ENCODE assay signal across 9 cellular contexts in the genomic region with DNA sequence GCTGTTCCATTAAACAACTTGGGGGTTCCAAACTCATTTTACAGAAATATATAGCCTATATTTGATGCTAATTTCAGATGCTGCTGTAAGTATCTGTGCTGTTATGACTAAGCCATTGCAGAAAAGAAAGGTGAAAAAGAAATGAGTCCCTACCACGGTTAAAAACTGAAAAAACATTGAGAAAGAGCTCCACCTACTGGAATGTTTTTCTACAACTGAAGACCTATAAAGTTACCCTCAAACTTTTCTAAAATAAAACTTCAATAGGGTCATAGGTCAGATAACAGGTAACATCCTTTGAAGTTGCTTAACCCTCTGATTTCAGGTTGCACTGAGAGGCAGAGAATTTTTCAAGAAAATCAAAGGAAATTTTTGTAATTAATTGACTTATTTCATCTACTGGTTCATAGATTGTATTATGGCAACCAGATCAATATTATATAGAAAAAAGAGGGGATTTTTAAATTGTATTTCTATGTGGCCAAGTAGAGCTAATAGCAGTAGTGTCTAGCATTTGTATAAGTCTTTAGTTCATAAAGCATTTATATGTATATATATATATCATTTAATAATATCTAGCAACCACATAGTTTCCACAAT.
DNase-seq lines count a peak whose midpoint lies in the region; ATAC-seq and TF ChIP-seq lines count a peak whose summit lies in the region.
"Had no signal": no experiment of that assay in that cellular context is flagged by ENCODE, and none has a peak within 500 bp of the region (broad histone marks: within the 10 kb centered on the region; RNA-seq: fewer than 3 reads in every experiment).

No MANE protein-coding gene starts in this region.

- no peaks in the 10 kb centered on the region for H3K4me1 Mint-ChIP-seq in endothelial cell (ENCODE audit: unreplicated experiment)
- H3K4me1 Mint-ChIP-seq: CD4-positive, CD25-positive, alpha-beta regulatory T cell had no signal

- TF ChIP-seq CTCF in endothelial cell (IDR thresholded peaks at IDR 0.05; ENCODE audit: unreplicated experiment), result peak; percentile 77

- H3K36me3 Mint-ChIP-seq in endothelial cell (ENCODE audit: low read depth, unreplicated experiment), result no peaks in the 10 kb centered on the region
- H3K36me3 Mint-ChIP-seq: CD4-positive, CD25-positive, alpha-beta regulatory T cell had no signal

- H3K27ac Mint-ChIP-seq in endothelial cell (ENCODE audit: unreplicated experiment), result no peak overlapping the region
- H3K27ac Mint-ChIP-seq: CD4-positive, CD25-positive, alpha-beta regulatory T cell had no signal

- no peaks in the 10 kb centered on the region for H3K9me3 Mint-ChIP-seq in endothelial cell (ENCODE audit: unreplicated experiment)

- DNase-seq in NCI-H2196 (lab: John Stamatoyannopoulos, UW; ENCODE audit: unreplicated experiment) (peak; percentile 19), NCI-H2196 treated with DMSO at 0.1 percent for 48 hours (lab: John Stamatoyannopoulos, UW; ENCODE audit: unreplicated experiment) (no peak), NCI-H345 (lab: John Stamatoyannopoulos, UW) (peak; percentile 37), endothelial cell (ENCODE audit: low spot score) (no peak), superior temporal gyrus (ENCODE audit: extremely low spot score) (peak; percentile 70), NCI-H146 treated with DMSO at 0.1 percent for 48 hours (lab: John Stamatoyannopoulos, UW; ENCODE audit: unreplicated experiment) (no peak), epidermal melanocyte (ENCODE audit: insufficient read length, low spot score) (no peak)

- peak; percentile 73 for ATAC-seq in HG02870 (IDR thresholded peaks at IDR 0.05; ENCODE audit: unreplicated experiment)

- H3K4me3 Mint-ChIP-seq in endothelial cell (ENCODE audit: unreplicated experiment), result no peak overlapping the region
- H3K4me3 Mint-ChIP-seq: CD4-positive, CD25-positive, alpha-beta regulatory T cell had no signal

- H3K27me3 Mint-ChIP-seq in endothelial cell (ENCODE audit: unreplicated experiment), result peaks cover 2% of the 10 kb centered on the region
- H3K27me3 Mint-ChIP-seq: CD4-positive, CD25-positive, alpha-beta regulatory T cell had no signal

Comparison
In these comparisons a context has a peak if more than half of its experiments do, and no peak if none do; other contexts are left out.
1. DNase-seq: peak in NCI-H2196 (single experiment), NCI-H345 (single experiment) and superior temporal gyrus (single experiment); none in NCI-H2196 treated with DMSO at 0.1 percent for 48 hours (single experiment), endothelial cell (single experiment), NCI-H146 treated with DMSO at 0.1 percent for 48 hours (single experiment) and epidermal melanocyte (single experiment).